In the genomic region with DNA sequence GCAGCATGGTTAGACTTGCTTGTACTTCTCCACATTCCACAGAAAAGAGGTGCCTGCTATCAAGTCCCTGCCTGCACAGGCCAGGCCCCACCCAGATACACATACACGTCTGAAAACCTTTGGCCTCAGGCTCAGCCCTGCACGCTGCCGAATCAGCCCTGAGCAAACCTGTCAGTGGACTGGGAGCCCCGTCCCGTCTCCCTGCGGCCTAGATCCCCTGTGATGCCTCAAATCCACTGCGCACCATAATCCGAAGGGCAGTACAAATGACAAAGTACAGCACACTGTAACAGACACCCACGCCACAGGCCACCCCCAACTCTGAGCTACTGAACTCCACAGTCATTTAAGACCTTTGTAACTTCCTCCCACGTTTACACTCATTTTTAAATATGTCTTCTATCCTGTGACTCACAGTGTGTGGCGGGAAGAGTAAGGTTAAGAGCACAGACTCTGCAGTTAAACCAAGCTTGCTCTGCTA, we compare ENCODE assay signal across 1 cellular context.
TF ChIP-seq lines count a peak whose summit lies in the region.

No MANE protein-coding gene starts in this region.

TF ChIP-seq in GM12878, 131 proteins besides CTCF, POLR2A, EP300 and RAD21 (continued from another document and continues in another):
- TF ChIP-seq, protein P1, sequence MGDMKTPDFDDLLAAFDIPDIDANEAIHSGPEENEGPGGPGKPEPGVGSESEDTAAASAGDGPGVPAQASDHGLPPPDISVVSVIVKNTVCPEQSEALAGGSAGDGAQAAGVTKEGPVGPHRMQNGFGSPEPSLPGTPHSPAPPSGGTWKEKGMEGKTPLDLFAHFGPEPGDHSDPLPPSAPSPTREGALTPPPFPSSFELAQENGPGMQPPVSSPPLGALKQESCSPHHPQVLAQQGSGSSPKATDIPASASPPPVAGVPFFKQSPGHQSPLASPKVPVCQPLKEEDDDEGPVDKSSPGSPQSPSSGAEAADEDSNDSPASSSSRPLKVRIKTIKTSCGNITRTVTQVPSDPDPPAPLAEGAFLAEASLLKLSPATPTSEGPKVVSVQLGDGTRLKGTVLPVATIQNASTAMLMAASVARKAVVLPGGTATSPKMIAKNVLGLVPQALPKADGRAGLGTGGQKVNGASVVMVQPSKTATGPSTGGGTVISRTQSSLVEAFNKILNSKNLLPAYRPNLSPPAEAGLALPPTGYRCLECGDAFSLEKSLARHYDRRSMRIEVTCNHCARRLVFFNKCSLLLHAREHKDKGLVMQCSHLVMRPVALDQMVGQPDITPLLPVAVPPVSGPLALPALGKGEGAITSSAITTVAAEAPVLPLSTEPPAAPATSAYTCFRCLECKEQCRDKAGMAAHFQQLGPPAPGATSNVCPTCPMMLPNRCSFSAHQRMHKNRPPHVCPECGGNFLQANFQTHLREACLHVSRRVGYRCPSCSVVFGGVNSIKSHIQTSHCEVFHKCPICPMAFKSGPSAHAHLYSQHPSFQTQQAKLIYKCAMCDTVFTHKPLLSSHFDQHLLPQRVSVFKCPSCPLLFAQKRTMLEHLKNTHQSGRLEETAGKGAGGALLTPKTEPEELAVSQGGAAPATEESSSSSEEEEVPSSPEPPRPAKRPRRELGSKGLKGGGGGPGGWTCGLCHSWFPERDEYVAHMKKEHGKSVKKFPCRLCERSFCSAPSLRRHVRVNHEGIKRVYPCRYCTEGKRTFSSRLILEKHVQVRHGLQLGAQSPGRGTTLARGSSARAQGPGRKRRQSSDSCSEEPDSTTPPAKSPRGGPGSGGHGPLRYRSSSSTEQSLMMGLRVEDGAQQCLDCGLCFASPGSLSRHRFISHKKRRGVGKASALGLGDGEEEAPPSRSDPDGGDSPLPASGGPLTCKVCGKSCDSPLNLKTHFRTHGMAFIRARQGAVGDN (IDR thresholded peaks at IDR 0.05): peak; percentile 74
- TF ChIP-seq, protein P2, sequence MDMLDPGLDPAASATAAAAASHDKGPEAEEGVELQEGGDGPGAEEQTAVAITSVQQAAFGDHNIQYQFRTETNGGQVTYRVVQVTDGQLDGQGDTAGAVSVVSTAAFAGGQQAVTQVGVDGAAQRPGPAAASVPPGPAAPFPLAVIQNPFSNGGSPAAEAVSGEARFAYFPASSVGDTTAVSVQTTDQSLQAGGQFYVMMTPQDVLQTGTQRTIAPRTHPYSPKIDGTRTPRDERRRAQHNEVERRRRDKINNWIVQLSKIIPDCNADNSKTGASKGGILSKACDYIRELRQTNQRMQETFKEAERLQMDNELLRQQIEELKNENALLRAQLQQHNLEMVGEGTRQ (IDR thresholded peaks at IDR 0.05; ENCODE audit: borderline replicate concordance, low read depth, low read length): no peak
- TF ChIP-seq TCF3 (IDR thresholded peaks at IDR 0.05; ENCODE audit: borderline replicate concordance, insufficient read depth, low read depth, low read length): 0 out of 2 replicates have a peak, but pooled peaks have one; percentile 20
- TF ChIP-seq KLF5 (IDR thresholded peaks at IDR 0.05; ENCODE audit: partially characterized antibody): no peak
- no peak for TF ChIP-seq RELA (IDR thresholded peaks at IDR 0.05; ENCODE audit: borderline replicate concordance, partially characterized antibody)
- no peak for TF ChIP-seq SMAD5 (IDR thresholded peaks at IDR 0.05; ENCODE audit: low read depth)
- TF ChIP-seq, protein P3, sequence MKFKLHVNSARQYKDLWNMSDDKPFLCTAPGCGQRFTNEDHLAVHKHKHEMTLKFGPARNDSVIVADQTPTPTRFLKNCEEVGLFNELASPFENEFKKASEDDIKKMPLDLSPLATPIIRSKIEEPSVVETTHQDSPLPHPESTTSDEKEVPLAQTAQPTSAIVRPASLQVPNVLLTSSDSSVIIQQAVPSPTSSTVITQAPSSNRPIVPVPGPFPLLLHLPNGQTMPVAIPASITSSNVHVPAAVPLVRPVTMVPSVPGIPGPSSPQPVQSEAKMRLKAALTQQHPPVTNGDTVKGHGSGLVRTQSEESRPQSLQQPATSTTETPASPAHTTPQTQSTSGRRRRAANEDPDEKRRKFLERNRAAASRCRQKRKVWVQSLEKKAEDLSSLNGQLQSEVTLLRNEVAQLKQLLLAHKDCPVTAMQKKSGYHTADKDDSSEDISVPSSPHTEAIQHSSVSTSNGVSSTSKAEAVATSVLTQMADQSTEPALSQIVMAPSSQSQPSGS (IDR thresholded peaks at IDR 0.05; ENCODE audit: low read length): peak; percentile 77
- TF ChIP-seq ZSCAN29 (IDR thresholded peaks at IDR 0.05): no peak
- TF ChIP-seq, protein P4, sequence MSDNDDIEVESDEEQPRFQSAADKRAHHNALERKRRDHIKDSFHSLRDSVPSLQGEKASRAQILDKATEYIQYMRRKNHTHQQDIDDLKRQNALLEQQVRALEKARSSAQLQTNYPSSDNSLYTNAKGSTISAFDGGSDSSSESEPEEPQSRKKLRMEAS (IDR thresholded peaks at IDR 0.05; ENCODE audit: low read depth, low read length): no peak
- no peak for TF ChIP-seq ESRRA (IDR thresholded peaks at IDR 0.05; ENCODE audit: low read length)
- no peak for TF ChIP-seq YBX1 (IDR thresholded peaks at IDR 0.05)
- TF ChIP-seq, protein P5, sequence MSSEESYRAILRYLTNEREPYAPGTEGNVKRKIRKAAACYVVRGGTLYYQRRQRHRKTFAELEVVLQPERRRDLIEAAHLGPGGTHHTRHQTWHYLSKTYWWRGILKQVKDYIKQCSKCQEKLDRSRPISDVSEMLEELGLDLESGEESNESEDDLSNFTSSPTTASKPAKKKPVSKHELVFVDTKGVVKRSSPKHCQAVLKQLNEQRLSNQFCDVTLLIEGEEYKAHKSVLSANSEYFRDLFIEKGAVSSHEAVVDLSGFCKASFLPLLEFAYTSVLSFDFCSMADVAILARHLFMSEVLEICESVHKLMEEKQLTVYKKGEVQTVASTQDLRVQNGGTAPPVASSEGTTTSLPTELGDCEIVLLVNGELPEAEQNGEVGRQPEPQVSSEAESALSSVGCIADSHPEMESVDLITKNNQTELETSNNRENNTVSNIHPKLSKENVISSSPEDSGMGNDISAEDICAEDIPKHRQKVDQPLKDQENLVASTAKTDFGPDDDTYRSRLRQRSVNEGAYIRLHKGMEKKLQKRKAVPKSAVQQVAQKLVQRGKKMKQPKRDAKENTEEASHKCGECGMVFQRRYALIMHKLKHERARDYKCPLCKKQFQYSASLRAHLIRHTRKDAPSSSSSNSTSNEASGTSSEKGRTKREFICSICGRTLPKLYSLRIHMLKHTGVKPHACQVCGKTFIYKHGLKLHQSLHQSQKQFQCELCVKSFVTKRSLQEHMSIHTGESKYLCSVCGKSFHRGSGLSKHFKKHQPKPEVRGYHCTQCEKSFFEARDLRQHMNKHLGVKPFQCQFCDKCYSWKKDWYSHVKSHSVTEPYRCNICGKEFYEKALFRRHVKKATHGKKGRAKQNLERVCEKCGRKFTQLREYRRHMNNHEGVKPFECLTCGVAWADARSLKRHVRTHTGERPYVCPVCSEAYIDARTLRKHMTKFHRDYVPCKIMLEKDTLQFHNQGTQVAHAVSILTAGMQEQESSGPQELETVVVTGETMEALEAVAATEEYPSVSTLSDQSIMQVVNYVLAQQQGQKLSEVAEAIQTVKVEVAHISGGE (CRISPR knock-in tag; IDR thresholded peaks at IDR 0.05): no peak
- peak; percentile 52 for TF ChIP-seq SP1 (IDR thresholded peaks at IDR 0.05; ENCODE audit: low read depth, low read length)
- TF ChIP-seq NRF1 (conservative IDR thresholded peaks at IDR 0.05; ENCODE audit: low read depth, low read length): no peak
- TF ChIP-seq ZNF24 (IDR thresholded peaks at IDR 0.05): no peak
- no peak for TF ChIP-seq SIN3A (IDR thresholded peaks at IDR 0.05; ENCODE audit: low read depth, low read length)
- TF ChIP-seq, protein P6, sequence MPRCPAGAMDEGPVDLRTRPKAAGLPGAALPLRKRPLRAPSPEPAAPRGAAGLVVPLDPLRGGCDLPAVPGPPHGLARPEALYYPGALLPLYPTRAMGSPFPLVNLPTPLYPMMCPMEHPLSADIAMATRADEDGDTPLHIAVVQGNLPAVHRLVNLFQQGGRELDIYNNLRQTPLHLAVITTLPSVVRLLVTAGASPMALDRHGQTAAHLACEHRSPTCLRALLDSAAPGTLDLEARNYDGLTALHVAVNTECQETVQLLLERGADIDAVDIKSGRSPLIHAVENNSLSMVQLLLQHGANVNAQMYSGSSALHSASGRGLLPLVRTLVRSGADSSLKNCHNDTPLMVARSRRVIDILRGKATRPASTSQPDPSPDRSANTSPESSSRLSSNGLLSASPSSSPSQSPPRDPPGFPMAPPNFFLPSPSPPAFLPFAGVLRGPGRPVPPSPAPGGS (IDR thresholded peaks at IDR 0.05; ENCODE audit: borderline replicate concordance, insufficient read depth, low read depth, low read length, poor library complexity, severe bottlenecking): peak; percentile 63
- TF ChIP-seq POLR2AphosphoS5 (IDR thresholded peaks at IDR 0.05; ENCODE audit: low read length): peak; percentile 70
- peak; percentile 82 for TF ChIP-seq ATF7 (IDR thresholded peaks at IDR 0.05; ENCODE audit: low read depth)
- TF ChIP-seq CREB1 (IDR thresholded peaks at IDR 0.05; ENCODE audit: low read depth): peak; percentile 46; the same call in 1 of the 2 replicates
- TF ChIP-seq, protein P7, sequence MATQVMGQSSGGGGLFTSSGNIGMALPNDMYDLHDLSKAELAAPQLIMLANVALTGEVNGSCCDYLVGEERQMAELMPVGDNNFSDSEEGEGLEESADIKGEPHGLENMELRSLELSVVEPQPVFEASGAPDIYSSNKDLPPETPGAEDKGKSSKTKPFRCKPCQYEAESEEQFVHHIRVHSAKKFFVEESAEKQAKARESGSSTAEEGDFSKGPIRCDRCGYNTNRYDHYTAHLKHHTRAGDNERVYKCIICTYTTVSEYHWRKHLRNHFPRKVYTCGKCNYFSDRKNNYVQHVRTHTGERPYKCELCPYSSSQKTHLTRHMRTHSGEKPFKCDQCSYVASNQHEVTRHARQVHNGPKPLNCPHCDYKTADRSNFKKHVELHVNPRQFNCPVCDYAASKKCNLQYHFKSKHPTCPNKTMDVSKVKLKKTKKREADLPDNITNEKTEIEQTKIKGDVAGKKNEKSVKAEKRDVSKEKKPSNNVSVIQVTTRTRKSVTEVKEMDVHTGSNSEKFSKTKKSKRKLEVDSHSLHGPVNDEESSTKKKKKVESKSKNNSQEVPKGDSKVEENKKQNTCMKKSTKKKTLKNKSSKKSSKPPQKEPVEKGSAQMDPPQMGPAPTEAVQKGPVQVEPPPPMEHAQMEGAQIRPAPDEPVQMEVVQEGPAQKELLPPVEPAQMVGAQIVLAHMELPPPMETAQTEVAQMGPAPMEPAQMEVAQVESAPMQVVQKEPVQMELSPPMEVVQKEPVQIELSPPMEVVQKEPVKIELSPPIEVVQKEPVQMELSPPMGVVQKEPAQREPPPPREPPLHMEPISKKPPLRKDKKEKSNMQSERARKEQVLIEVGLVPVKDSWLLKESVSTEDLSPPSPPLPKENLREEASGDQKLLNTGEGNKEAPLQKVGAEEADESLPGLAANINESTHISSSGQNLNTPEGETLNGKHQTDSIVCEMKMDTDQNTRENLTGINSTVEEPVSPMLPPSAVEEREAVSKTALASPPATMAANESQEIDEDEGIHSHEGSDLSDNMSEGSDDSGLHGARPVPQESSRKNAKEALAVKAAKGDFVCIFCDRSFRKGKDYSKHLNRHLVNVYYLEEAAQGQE (IDR thresholded peaks at IDR 0.05; ENCODE audit: low read depth, low read length): no peak
- TF ChIP-seq STAT1 (conservative IDR thresholded peaks at IDR 0.05): no peak
- peak; percentile 75 for TF ChIP-seq IKZF1 (conservative IDR thresholded peaks at IDR 0.05)
- peak in 1 of 2 experiments; percentile 44; a peak in 1 of 4 replicates for TF ChIP-seq ETV6 (conservative IDR thresholded peaks at IDR 0.05 in 1 of 2, IDR thresholded peaks at IDR 0.05 in 1 of 2; ENCODE audit: borderline replicate concordance in 1 of 2, low read depth in 1 of 2)
- TF ChIP-seq BRCA1 (IDR thresholded peaks at IDR 0.05; ENCODE audit: low read depth, low read length): no peak
- TF ChIP-seq, protein P8, sequence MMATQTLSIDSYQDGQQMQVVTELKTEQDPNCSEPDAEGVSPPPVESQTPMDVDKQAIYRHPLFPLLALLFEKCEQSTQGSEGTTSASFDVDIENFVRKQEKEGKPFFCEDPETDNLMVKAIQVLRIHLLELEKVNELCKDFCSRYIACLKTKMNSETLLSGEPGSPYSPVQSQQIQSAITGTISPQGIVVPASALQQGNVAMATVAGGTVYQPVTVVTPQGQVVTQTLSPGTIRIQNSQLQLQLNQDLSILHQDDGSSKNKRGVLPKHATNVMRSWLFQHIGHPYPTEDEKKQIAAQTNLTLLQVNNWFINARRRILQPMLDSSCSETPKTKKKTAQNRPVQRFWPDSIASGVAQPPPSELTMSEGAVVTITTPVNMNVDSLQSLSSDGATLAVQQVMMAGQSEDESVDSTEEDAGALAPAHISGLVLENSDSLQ (IDR thresholded peaks at IDR 0.05): no peak
- no peak for TF ChIP-seq CEBPB (IDR thresholded peaks at IDR 0.05; ENCODE audit: borderline replicate concordance in 1 of 2, low read depth in 2 of 2, low read length in 2 of 2)
- peak; percentile 29 for TF ChIP-seq MEF2B (IDR thresholded peaks at IDR 0.05; ENCODE audit: partially characterized antibody, poor library complexity, severe bottlenecking)
- TF ChIP-seq, protein P9, sequence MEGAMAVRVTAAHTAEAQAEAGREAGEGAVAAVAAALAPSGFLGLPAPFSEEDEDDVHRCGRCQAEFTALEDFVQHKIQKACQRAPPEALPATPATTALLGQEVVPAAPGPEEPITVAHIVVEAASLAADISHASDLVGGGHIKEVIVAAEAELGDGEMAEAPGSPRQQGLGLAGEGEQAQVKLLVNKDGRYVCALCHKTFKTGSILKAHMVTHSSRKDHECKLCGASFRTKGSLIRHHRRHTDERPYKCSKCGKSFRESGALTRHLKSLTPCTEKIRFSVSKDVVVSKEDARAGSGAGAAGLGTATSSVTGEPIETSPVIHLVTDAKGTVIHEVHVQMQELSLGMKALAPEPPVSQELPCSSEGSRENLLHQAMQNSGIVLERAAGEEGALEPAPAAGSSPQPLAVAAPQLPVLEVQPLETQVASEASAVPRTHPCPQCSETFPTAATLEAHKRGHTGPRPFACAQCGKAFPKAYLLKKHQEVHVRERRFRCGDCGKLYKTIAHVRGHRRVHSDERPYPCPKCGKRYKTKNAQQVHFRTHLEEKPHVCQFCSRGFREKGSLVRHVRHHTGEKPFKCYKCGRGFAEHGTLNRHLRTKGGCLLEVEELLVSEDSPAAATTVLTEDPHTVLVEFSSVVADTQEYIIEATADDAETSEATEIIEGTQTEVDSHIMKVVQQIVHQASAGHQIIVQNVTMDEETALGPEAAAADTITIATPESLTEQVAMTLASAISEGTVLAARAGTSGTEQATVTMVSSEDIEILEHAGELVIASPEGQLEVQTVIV (IDR thresholded peaks at IDR 0.05; ENCODE audit: borderline replicate concordance, partially characterized antibody): no peak
- TF ChIP-seq HDGF (IDR thresholded peaks at IDR 0.05): peak; percentile 37; the same call in 1 of the 2 replicates
- TF ChIP-seq LARP7 (IDR thresholded peaks at IDR 0.05): peak; percentile 75; the same call in 1 of the 2 replicates
- TF ChIP-seq, protein P10, sequence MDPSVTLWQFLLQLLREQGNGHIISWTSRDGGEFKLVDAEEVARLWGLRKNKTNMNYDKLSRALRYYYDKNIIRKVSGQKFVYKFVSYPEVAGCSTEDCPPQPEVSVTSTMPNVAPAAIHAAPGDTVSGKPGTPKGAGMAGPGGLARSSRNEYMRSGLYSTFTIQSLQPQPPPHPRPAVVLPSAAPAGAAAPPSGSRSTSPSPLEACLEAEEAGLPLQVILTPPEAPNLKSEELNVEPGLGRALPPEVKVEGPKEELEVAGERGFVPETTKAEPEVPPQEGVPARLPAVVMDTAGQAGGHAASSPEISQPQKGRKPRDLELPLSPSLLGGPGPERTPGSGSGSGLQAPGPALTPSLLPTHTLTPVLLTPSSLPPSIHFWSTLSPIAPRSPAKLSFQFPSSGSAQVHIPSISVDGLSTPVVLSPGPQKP (IDR thresholded peaks at IDR 0.05; ENCODE audit: low read depth, low read length): no peak
- TF ChIP-seq PAX5 (IDR thresholded peaks at IDR 0.05; ENCODE audit: borderline replicate concordance, low read depth, low read length): peak; percentile 64
- TF ChIP-seq HCFC1 (IDR thresholded peaks at IDR 0.05; ENCODE audit: low read length): no peak
- TF ChIP-seq IKZF2 (IDR thresholded peaks at IDR 0.05): peak; percentile 68 to 82
- no peak; the same call in 1 of the 2 replicates for TF ChIP-seq JUND (IDR thresholded peaks at IDR 0.05; ENCODE audit: low read depth, low read length)
- TF ChIP-seq PML (IDR thresholded peaks at IDR 0.05; ENCODE audit: low read length): no peak
